18 cellular contexts compared by ENCODE assay signal in genomic region chr5:40775085-40775845, GRCh38. TPM values are rescaled to one million over a fixed set of nuclear protein-coding genes. Genes with fewer than 3 reads are reported as not detected.
A peak's percentile ranks its signal among the peaks of the same experiment; 100 is the strongest.
DNase-seq lines count a peak whose midpoint lies in the region; ATAC-seq and TF ChIP-seq lines count a peak whose summit lies in the region.
"Had no signal": no experiment of that assay in that cellular context is flagged by ENCODE, and none has a peak within 500 bp of the region (broad histone marks: within the 10 kb centered on the region; RNA-seq: fewer than 3 reads in every experiment).

No MANE protein-coding gene starts in this region.

- H3K4me3 ChIP-seq in Caco-2 (ENCODE audit: low read depth, low read length) (no peak overlapping the region), Karpas-422 (ENCODE audit: low read length) (no peak overlapping the region)
- H3K4me3 ChIP-seq: lower lobe of right lung, sigmoid colon, thoracic aorta had no signal

- H3K4me2 ChIP-seq in Karpas-422 (ENCODE audit: low read depth, low read length, poor library complexity, severe bottlenecking) = no peak overlapping the region

- no peak overlapping the region for H2AFZ ChIP-seq in Karpas-422 (ENCODE audit: low read length)

- no peaks in the 10 kb centered on the region for H3K9me2 ChIP-seq in Karpas-422 (replicated peaks; ENCODE audit: insufficient read depth, low read length)

- H4K20me1 ChIP-seq in Karpas-422 (ENCODE audit: insufficient read depth, low read depth, low read length) = no peaks in the 10 kb centered on the region

- H3K9me3 ChIP-seq in Caco-2 (no peaks in the 10 kb centered on the region), Karpas-422 (ENCODE audit: low read length) (no peaks in the 10 kb centered on the region)
- H3K9me3 ChIP-seq: lower lobe of right lung, sigmoid colon, thoracic aorta had no signal

- TF ChIP-seq CTCF in Caco-2 (IDR thresholded peaks at IDR 0.05; ENCODE audit: insufficient read depth in 1 of 2, low read depth in 1 of 2, low read length in 1 of 2, severe bottlenecking in 1 of 2, unreplicated experiment in 1 of 2) = no peak
- no peak for TF ChIP-seq CTCF in HFFc6 (IDR thresholded peaks at IDR 0.05)
- TF ChIP-seq CTCF in nephron progenitor cell (IDR thresholded peaks at IDR 0.05) = no peak

- DNase-seq in Caco-2 = no peak
- no peak for DNase-seq in HFFc6
- no peak for DNase-seq in activated naive CD8-positive, alpha-beta T cell treated with anti-CD3 and anti-CD28 coated beads, Interleukin-2, amount 50 U/mL, for 24 hours
- DNase-seq in nephron progenitor cell = no peak
- no peak for DNase-seq in Karpas-422
- no peak for DNase-seq in cortex of kidney (lab: John Stamatoyannopoulos, UW)
- no peak for DNase-seq in NCI-H2081 treated with DMSO at 0.1 percent for 48 hours (lab: John Stamatoyannopoulos, UW)
- DNase-seq: CD4-positive, alpha-beta memory T cell; dermis blood vessel endothelial cell; DND-41; foreskin fibroblast; hippocampal formation; islet precursor cell; lower lobe of right lung; NCI-H1694 treated with DMSO at 0.1 percent for 48 hours; sigmoid colon had no signal

- H3K4me1 Mint-ChIP-seq in Caco-2 (ENCODE audit: low read depth, unreplicated experiment) (peaks cover 18% of the 10 kb centered on the region), HFFc6 (ENCODE audit: low read depth) (peaks cover 18% of the 10 kb centered on the region), nephron progenitor cell (peaks cover 5% of the 10 kb centered on the region)
- peaks cover 16% of the 10 kb centered on the region for H3K4me1 Mint-ChIP-seq in activated naive CD8-positive, alpha-beta T cell treated with anti-CD3 and anti-CD28 coated beads, Interleukin-2, amount 50 U/mL, for 24 hours

- no peak overlapping the region for H3K9ac ChIP-seq in Karpas-422 (ENCODE audit: low read length)

- CTCF ChIA-PET in Caco-2 (lab: Charles Lee) = interaction anchor here (0.5 to 1.2 kb wide), 4 partner anchors 9 to 24 kb away, joined by 3 to 4 read pairs (median 4); partner anchors contain the start of gene PRKAA1

- BruUV-seq in Caco-2 (replicated peaks; lab: Mats Ljungman, UMichigan) = no TSS peak

- no peaks in the 10 kb centered on the region for H3K27me3 ChIP-seq in Caco-2 (replicated peaks; ENCODE audit: control insufficient read depth, insufficient read depth, low read length)
- H3K27me3 ChIP-seq in Karpas-422 (ENCODE audit: low read length) = no peaks in the 10 kb centered on the region
- H3K27me3 ChIP-seq: sigmoid colon had no signal

- H3K4me1 ChIP-seq in Caco-2 (peaks cover 19% of the 10 kb centered on the region), Karpas-422 (ENCODE audit: low read length) (peaks cover 5% of the 10 kb centered on the region)

- peak overlapping the region; percentile 44 for H3K27ac Mint-ChIP-seq in Caco-2 (ENCODE audit: unreplicated experiment)
- peak overlapping the region; percentile 44; the same call in 1 of the 2 replicates for H3K27ac Mint-ChIP-seq in HFFc6
- H3K27ac Mint-ChIP-seq in activated naive CD8-positive, alpha-beta T cell treated with anti-CD3 and anti-CD28 coated beads, Interleukin-2, amount 50 U/mL, for 24 hours = peak overlapping the region; percentile 10
- H3K27ac Mint-ChIP-seq in nephron progenitor cell = peak overlapping the region; percentile 3

- H3K79me2 ChIP-seq in Karpas-422 (ENCODE audit: low read length) = peaks cover 58% of the 10 kb centered on the region

- H3K36me3 ChIP-seq in Caco-2 (ENCODE audit: control insufficient read depth, insufficient read depth, low read length) = no peaks in the 10 kb centered on the region
- peaks cover 31% of the 10 kb centered on the region; the same call in 1 of the 2 replicates for H3K36me3 ChIP-seq in Karpas-422 (ENCODE audit: insufficient read depth, low read length)

- H3K36me3 Mint-ChIP-seq in Caco-2 (ENCODE audit: insufficient read depth, unreplicated experiment) (peaks cover 40% of the 10 kb centered on the region), HFFc6 (ENCODE audit: low read depth) (peaks cover 20% of the 10 kb centered on the region), nephron progenitor cell (ENCODE audit: low read depth) (peaks cover 44% of the 10 kb centered on the region)
- peaks cover 17% of the 10 kb centered on the region for H3K36me3 Mint-ChIP-seq in activated naive CD8-positive, alpha-beta T cell treated with anti-CD3 and anti-CD28 coated beads, Interleukin-2, amount 50 U/mL, for 24 hours (ENCODE audit: low read depth)

- no peak for ATAC-seq in activated naive CD8-positive, alpha-beta T cell treated with anti-CD3 and anti-CD28 coated beads, Interleukin-2, amount 50 U/mL, for 24 hours
- ATAC-seq in HG02623 (IDR thresholded peaks at IDR 0.05; ENCODE audit: unreplicated experiment) = no peak
- ATAC-seq: lower lobe of right lung had no signal

- intact Hi-C loops in Caco-2 (cut with micrococcal nuclease; ENCODE audit: unreplicated experiment) = loop anchor here (2.0 kb wide), 1 partner anchor 18 kb away; no protein-coding TSS in a partner anchor

- no peaks in the 10 kb centered on the region for H3K9me3 Mint-ChIP-seq in Caco-2 (ENCODE audit: unreplicated experiment)
- no peaks in the 10 kb centered on the region for H3K9me3 Mint-ChIP-seq in HFFc6
- no peaks in the 10 kb centered on the region for H3K9me3 Mint-ChIP-seq in activated naive CD8-positive, alpha-beta T cell treated with anti-CD3 and anti-CD28 coated beads, Interleukin-2, amount 50 U/mL, for 24 hours
- H3K9me3 Mint-ChIP-seq in nephron progenitor cell = no peaks in the 10 kb centered on the region
- H3K9me3 Mint-ChIP-seq: CD4-positive, alpha-beta memory T cell had no signal

- H3K27me3 Mint-ChIP-seq in Caco-2 (ENCODE audit: insufficient read depth, unreplicated experiment) = no peaks in the 10 kb centered on the region
- H3K27me3 Mint-ChIP-seq in HFFc6 (ENCODE audit: insufficient read depth) = peaks cover 2% of the 10 kb centered on the region; the same call in 1 of the 2 replicates
- no peaks in the 10 kb centered on the region for H3K27me3 Mint-ChIP-seq in activated naive CD8-positive, alpha-beta T cell treated with anti-CD3 and anti-CD28 coated beads, Interleukin-2, amount 50 U/mL, for 24 hours
- no peaks in the 10 kb centered on the region for H3K27me3 Mint-ChIP-seq in nephron progenitor cell (ENCODE audit: low read depth, poor library complexity)
- H3K27me3 Mint-ChIP-seq: CD4-positive, alpha-beta memory T cell had no signal

- no peak overlapping the region for H3K27ac ChIP-seq in Karpas-422 (ENCODE audit: low read length)
- H3K27ac ChIP-seq: lower lobe of right lung, sigmoid colon, thoracic aorta had no signal

- POLR2A ChIA-PET in Caco-2 (lab: Charles Lee) = interaction anchor here (1.0 kb wide), 1 partner anchor 23 kb away, joined by 3 read pairs; the partner anchor contains the start of gene PRKAA1

- H3K4me3 Mint-ChIP-seq in Caco-2 (ENCODE audit: unreplicated experiment) = no peak overlapping the region
- peak overlapping the region; percentile 23; the same call in 1 of the 2 replicates for H3K4me3 Mint-ChIP-seq in HFFc6
- H3K4me3 Mint-ChIP-seq in activated naive CD8-positive, alpha-beta T cell treated with anti-CD3 and anti-CD28 coated beads, Interleukin-2, amount 50 U/mL, for 24 hours = no peak overlapping the region
- H3K4me3 Mint-ChIP-seq in nephron progenitor cell = no peak overlapping the region
- H3K4me3 Mint-ChIP-seq: CD4-positive, alpha-beta memory T cell had no signal

RNA-seq across cellular contexts. Expression of gene TTC33, which starts 19.5 kb away (rescaled TPM):
- total RNA-seq in Caco-2 (2022) = 8.6 and 10.4 TPM in 2 replicates
- 10 to 100 TPM in 3 of 6 experiments, 1 to 10 TPM in 3; 8.6 to 11.3 (median 9.8) TPM for total RNA-seq in HFFc6 (2021; fragmentation: NEBNext Ultra II Directional; extraction: Animal tissue kit (Norgen Biotek cat#: 25700))
- total RNA-seq in Karpas-422 (2014; rRNA removed; shearing (Covaris generic); ENCODE audit: low replicate concordance) = 17.0 and 18.5 TPM in 2 replicates

RNA-seq across cellular contexts. Expression of gene PRKAA1, which starts 22.9 kb away (rescaled TPM):
- 64.6 and 69.2 TPM in 2 replicates for total RNA-seq in Caco-2 (2022)
- 100 to 1,000 TPM in 1 of 6 experiments, 10 to 100 TPM in 5; 81.7 to 103 (median 88.3) TPM for total RNA-seq in HFFc6 (2021; fragmentation: NEBNext Ultra II Directional; extraction: Animal tissue kit (Norgen Biotek cat#: 25700))
- 53.0 and 62.2 TPM in 2 replicates for total RNA-seq in Karpas-422 (2014; rRNA removed; shearing (Covaris generic); ENCODE audit: low replicate concordance)

RNA-seq across cellular contexts. Expression of gene RPL37, which starts 59.8 kb away (rescaled TPM):
- 1,699 and 1,723 TPM in 2 replicates for total RNA-seq in Caco-2 (2022)
- total RNA-seq in HFFc6 (2021; fragmentation: NEBNext Ultra II Directional; extraction: Animal tissue kit (Norgen Biotek cat#: 25700)) = 1,000 to 10,000 TPM in 4 of 6 experiments, 100 to 1,000 TPM in 2; 854 to 1,142 (median 1,034) TPM
- 3,939 and 6,611 TPM in 2 replicates for total RNA-seq in Karpas-422 (2014; rRNA removed; shearing (Covaris generic); ENCODE audit: low replicate concordance)
